ENCODE assay signal across 10 cellular contexts in genomic region chr20:1322511-1323245, GRCh38. TPM values are rescaled to one million over a fixed set of nuclear protein-coding genes. Genes with fewer than 3 reads are reported as not detected.
A peak's percentile ranks its signal among the peaks of the same experiment; 100 is the strongest.
DNase-seq lines count a peak whose midpoint lies in the region; ATAC-seq and TF ChIP-seq lines count a peak whose summit lies in the region.
"Had no signal": no experiment of that assay in that cellular context is flagged by ENCODE, and none has a peak within 500 bp of the region (broad histone marks: within the 10 kb centered on the region; RNA-seq: fewer than 3 reads in every experiment).

No MANE protein-coding gene starts in this region.

- peaks cover 17 to 19% of the 10 kb centered on the region in 2 donors for H3K27me3 Mint-ChIP-seq in natural killer cell (ENCODE audit: low read depth in 2 of 2)
- H3K27me3 Mint-ChIP-seq in natural killer cell treated with Interleukin-12 subunit alpha and Interleukin-12 subunit beta and Interleukin-15 and Interleukin-18, amount 100 ng/mL, for 72 hours, result peaks cover 0 to 17% of the 10 kb centered on the region in 2 donors
- H3K27me3 Mint-ChIP-seq in progenitor cell of endocrine pancreas, result peaks cover 6% of the 10 kb centered on the region
- peaks cover 5% of the 10 kb centered on the region for H3K27me3 Mint-ChIP-seq in activated naive CD4-positive, alpha-beta T cell treated with anti-CD3 and anti-CD28 coated beads, Interleukin-2, amount 10 ng/mL, durations not matched to agents 7 days and 5 days

- DNase-seq in natural killer cell (no peak), dorsolateral prefrontal cortex (peak in 3 of 10 donors; percentile 24 to 47 (median 39)), mucosa of gallbladder (ENCODE audit: low spot score) (peak; percentile 40), T-helper 1 cell (no peak), progenitor cell of endocrine pancreas (ENCODE audit: low spot score, unreplicated experiment) (no peak)
- DNase-seq in natural killer cell treated with Interleukin-12 subunit alpha and Interleukin-12 subunit beta and Interleukin-15 and Interleukin-18, amount 100 ng/mL, for 72 hours (ENCODE audit: low spot score), result no peak
- no peak for DNase-seq in activated naive CD4-positive, alpha-beta T cell treated with anti-CD3 and anti-CD28 coated beads, Interleukin-2, amount 10 ng/mL, durations not matched to agents 7 days and 5 days

- no peak overlapping the region for H3K4me3 ChIP-seq in dorsolateral prefrontal cortex
- H3K4me3 ChIP-seq: cardiac muscle cell had no signal

- H3K9me3 Mint-ChIP-seq in natural killer cell (no peaks in the 10 kb centered on the region), progenitor cell of endocrine pancreas (ENCODE audit: low read depth) (no peaks in the 10 kb centered on the region)
- H3K9me3 Mint-ChIP-seq in natural killer cell treated with Interleukin-12 subunit alpha and Interleukin-12 subunit beta and Interleukin-15 and Interleukin-18, amount 100 ng/mL, for 72 hours, result no peaks in the 10 kb centered on the region
- no peaks in the 10 kb centered on the region for H3K9me3 Mint-ChIP-seq in activated naive CD4-positive, alpha-beta T cell treated with anti-CD3 and anti-CD28 coated beads, Interleukin-2, amount 10 ng/mL, durations not matched to agents 7 days and 5 days

- H3K36me3 Mint-ChIP-seq in natural killer cell (no peaks in the 10 kb centered on the region), progenitor cell of endocrine pancreas (ENCODE audit: insufficient read depth) (no peaks in the 10 kb centered on the region)
- H3K36me3 Mint-ChIP-seq in natural killer cell treated with Interleukin-12 subunit alpha and Interleukin-12 subunit beta and Interleukin-15 and Interleukin-18, amount 100 ng/mL, for 72 hours, result no peaks in the 10 kb centered on the region
- H3K36me3 Mint-ChIP-seq in activated naive CD4-positive, alpha-beta T cell treated with anti-CD3 and anti-CD28 coated beads, Interleukin-2, amount 10 ng/mL, durations not matched to agents 7 days and 5 days, result peaks cover 2% of the 10 kb centered on the region

- H3K4me1 Mint-ChIP-seq in natural killer cell (no peaks in the 10 kb centered on the region), progenitor cell of endocrine pancreas (ENCODE audit: low read depth) (peaks cover 7% of the 10 kb centered on the region)
- peaks cover 0 to 7% of the 10 kb centered on the region in 2 donors for H3K4me1 Mint-ChIP-seq in natural killer cell treated with Interleukin-12 subunit alpha and Interleukin-12 subunit beta and Interleukin-15 and Interleukin-18, amount 100 ng/mL, for 72 hours (ENCODE audit: low read depth in 2 of 2)
- peaks cover 15% of the 10 kb centered on the region for H3K4me1 Mint-ChIP-seq in activated naive CD4-positive, alpha-beta T cell treated with anti-CD3 and anti-CD28 coated beads, Interleukin-2, amount 10 ng/mL, durations not matched to agents 7 days and 5 days

- H3K27me3 ChIP-seq in dorsolateral prefrontal cortex, result no peaks in the 10 kb centered on the region
- H3K27me3 ChIP-seq: cardiac muscle cell had no signal

- no peak for ATAC-seq in natural killer cell
- no peak for ATAC-seq in natural killer cell treated with Interleukin-12 subunit alpha and Interleukin-12 subunit beta and Interleukin-15 and Interleukin-18, amount 100 ng/mL, for 72 hours
- ATAC-seq in GM21717 (IDR thresholded peaks at IDR 0.05; ENCODE audit: unreplicated experiment), result no peak

- peak overlapping the region; percentile 72 to 85 for H3K27ac Mint-ChIP-seq in natural killer cell
- peak overlapping the region in 1 of 2 donors; percentile 71 for H3K27ac Mint-ChIP-seq in natural killer cell treated with Interleukin-12 subunit alpha and Interleukin-12 subunit beta and Interleukin-15 and Interleukin-18, amount 100 ng/mL, for 72 hours
- no peak overlapping the region for H3K27ac Mint-ChIP-seq in progenitor cell of endocrine pancreas
- H3K27ac Mint-ChIP-seq in activated naive CD4-positive, alpha-beta T cell treated with anti-CD3 and anti-CD28 coated beads, Interleukin-2, amount 10 ng/mL, durations not matched to agents 7 days and 5 days, result no peak overlapping the region

- peak overlapping the region in 56 of 59 donors; percentile 4 to 100 (median 95) for H3K27ac ChIP-seq in dorsolateral prefrontal cortex
- H3K27ac ChIP-seq: cardiac muscle cell, KMS-11 had no signal

- intact Hi-C loops in natural killer cell (cut with micrococcal nuclease), result no loop called here
- intact Hi-C loops in dorsolateral prefrontal cortex (cut with DNase I), result loop anchor here in 1 of 2 donors (10.0 kb wide), 1 partner anchor 452 kb away; no protein-coding TSS in a partner anchor

- no peak overlapping the region for H3K4me3 Mint-ChIP-seq in natural killer cell
- H3K4me3 Mint-ChIP-seq in natural killer cell treated with Interleukin-12 subunit alpha and Interleukin-12 subunit beta and Interleukin-15 and Interleukin-18, amount 100 ng/mL, for 72 hours, result no peak overlapping the region
- no peak overlapping the region for H3K4me3 Mint-ChIP-seq in progenitor cell of endocrine pancreas (ENCODE audit: low read depth)
- no peak overlapping the region for H3K4me3 Mint-ChIP-seq in activated naive CD4-positive, alpha-beta T cell treated with anti-CD3 and anti-CD28 coated beads, Interleukin-2, amount 10 ng/mL, durations not matched to agents 7 days and 5 days

- TF ChIP-seq CTCF in natural killer cell (IDR thresholded peaks at IDR 0.05) (no peak), dorsolateral prefrontal cortex (IDR thresholded peaks at IDR 0.05 in 54 of 56, conservative IDR thresholded peaks at IDR 0.05 in 2 of 56; ENCODE audit: low read depth in 1 of 56, partially characterized antibody in 56 of 56) (no peak), progenitor cell of endocrine pancreas (IDR thresholded peaks at IDR 0.05; ENCODE audit: unreplicated experiment) (no peak)

- CTCF ChIA-PET in activated naive CD4-positive, alpha-beta T cell treated with anti-CD3 and anti-CD28 coated beads, Interleukin-2, amount 10 ng/mL, durations not matched to agents 7 days and 5 days (lab: Charles Lee), result interaction anchor here (0.6 to 1.9 kb wide), 5 partner anchors 10 to 181 kb away, joined by 3 to 10 read pairs (median 4); partner anchors contain the start of gene NSFL1C

RNA-seq across cellular contexts. Expression of gene SDCBP2, which starts 6.3 kb away (rescaled TPM):
- 1 to 10 TPM; 2.0 to 2.7 (median 2.6) TPM for total RNA-seq in natural killer cell
- total RNA-seq in natural killer cell treated with Interleukin-12 subunit alpha and Interleukin-12 subunit beta and Interleukin-15 and Interleukin-18, amount 100 ng/mL, for 72 hours, result 1 to 10 TPM in 1 of 2 donors, under 1 TPM in 1; 0.89 to 1.5 TPM
- total RNA-seq in dorsolateral prefrontal cortex, result 10 to 100 TPM in 118 of 120 experiments, 1 to 10 TPM in 2; 6.5 to 34.6 (median 21.2) TPM
- total RNA-seq in mucosa of gallbladder, result 176 TPM
- 2.0 and 2.3 TPM in 2 replicates for total RNA-seq in progenitor cell of endocrine pancreas

RNA-seq across cellular contexts. Expression of gene SNPH, which starts 56.6 kb away (rescaled TPM):
- total RNA-seq in natural killer cell (1 to 10 TPM; 3.1 to 5.9 (median 5.8) TPM), dorsolateral prefrontal cortex (100 to 1,000 TPM in 109 of 120 experiments, 10 to 100 TPM in 11; 41.7 to 197 (median 132) TPM), mucosa of gallbladder (15.1 TPM), progenitor cell of endocrine pancreas (2.7 and 3.3 TPM in 2 replicates)
- total RNA-seq in natural killer cell treated with Interleukin-12 subunit alpha and Interleukin-12 subunit beta and Interleukin-15 and Interleukin-18, amount 100 ng/mL, for 72 hours, result 1 to 10 TPM; 1.5 to 1.9 TPM

Comparison
In these comparisons a context has a peak if more than half of its experiments do, and no peak if none do; other contexts are left out.
1. H3K27ac Mint-ChIP-seq: peak in natural killer cell (2 of 2); none in progenitor cell of endocrine pancreas (single experiment) and activated naive CD4-positive, alpha-beta T cell treated with anti-CD3 and anti-CD28 coated beads, Interleukin-2, amount 10 ng/mL, durations not matched to agents 7 days and 5 days (single experiment).